ENCODE assay signal across 8 cellular contexts in the genomic region with DNA sequence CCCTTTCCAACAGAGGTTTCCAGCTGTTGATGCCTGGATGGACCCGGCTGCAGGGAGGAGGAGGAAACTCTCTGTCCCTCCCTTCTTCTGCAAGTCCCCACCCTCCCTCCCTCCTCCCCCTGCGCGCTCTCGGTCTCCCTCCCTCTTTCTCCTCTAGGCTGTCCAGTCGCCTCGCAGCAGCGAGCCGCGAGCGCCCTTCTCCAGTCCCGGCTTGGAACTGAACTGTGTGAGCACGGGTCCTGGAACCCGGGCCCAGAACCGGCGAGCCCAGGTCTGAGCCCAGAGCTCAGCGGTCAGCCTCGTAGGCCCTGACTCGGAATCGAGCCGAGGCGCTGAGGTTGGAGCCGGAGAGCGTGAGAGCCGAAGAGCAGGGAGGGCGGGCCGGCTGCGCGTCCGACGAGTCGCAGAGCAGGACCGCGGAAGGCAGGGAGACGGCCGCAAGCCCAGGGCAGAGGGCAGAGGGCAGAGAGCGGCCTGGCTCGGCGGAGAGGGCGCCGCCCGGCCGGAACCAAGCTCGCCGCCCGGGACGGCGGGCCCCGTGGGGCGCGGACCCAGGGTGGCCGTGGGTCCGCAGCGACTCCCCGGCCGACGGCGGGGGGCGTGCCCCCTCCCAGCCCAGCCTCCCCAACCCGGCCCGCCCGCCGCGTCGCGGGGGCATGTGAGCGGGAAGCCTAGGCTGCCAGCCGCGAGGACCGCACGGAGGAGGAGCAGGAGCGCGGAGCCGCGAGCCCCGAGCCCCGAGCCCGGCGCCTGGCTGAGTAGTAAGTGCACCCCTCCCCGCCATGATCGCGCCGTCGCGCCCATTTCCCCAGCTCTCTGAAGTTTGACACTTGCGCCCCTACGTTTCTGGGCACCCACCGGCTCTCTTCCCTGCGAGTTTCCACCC. TPM values are rescaled to one million over a fixed set of nuclear protein-coding genes. Genes with fewer than 3 reads are reported as not detected.
A peak's percentile ranks its signal among the peaks of the same experiment; 100 is the strongest.
DNase-seq lines count a peak whose midpoint lies in the region; ATAC-seq and TF ChIP-seq lines count a peak whose summit lies in the region.

A gene (plus strand): TSS at position 165 of the 886 bp plus-strand sequence. CDS start 39,801 bp downstream, outside the sequence.

- H3K27me3 ChIP-seq in HL-60 (ENCODE audit: insufficient read depth, poor library complexity, severe bottlenecking) = peaks cover 59% of the 10 kb centered on the region

- no peak within 1 kb of the TSS for H3K27ac ChIP-seq in HL-60 (replicated peaks)

- peak within 1 kb of the TSS; percentile 98 for H3K4me3 Mint-ChIP-seq in neural crest cell

- peak; percentile 94 for DNase-seq in Ammon's horn (ENCODE audit: low spot score)
- DNase-seq in HL-60 (ENCODE audit: low read depth in 1 of 2, low spot score in 1 of 2) = peak in 1 of 2 experiments; percentile 44
- DNase-seq in NOMO-1 (lab: John Stamatoyannopoulos, UW; ENCODE audit: unreplicated experiment in 2 of 2) = peak; percentile 71 to 77
- DNase-seq in amniotic epithelial cell (ENCODE audit: low read depth) = peak; percentile 90
- peak; percentile 73 to 95 (median 88) for DNase-seq in head of caudate nucleus
- peak; percentile 74 for DNase-seq in neural crest cell (ENCODE audit: low read depth, low spot score)
- DNase-seq in NCI-H446 (lab: John Stamatoyannopoulos, UW) = no peak

- H3K4me3 ChIP-seq in HL-60 (replicated peaks; ENCODE audit: insufficient read depth, low read length) = peak within 1 kb of the TSS; percentile 54

- ATAC-seq in GM18505 (IDR thresholded peaks at IDR 0.05; ENCODE audit: unreplicated experiment) = no peak

- TF ChIP-seq CTCF in HL-60 (IDR thresholded peaks at IDR 0.05; ENCODE audit: insufficient read depth, low read length) (no peak), neural crest cell (conservative IDR thresholded peaks at IDR 0.05) (peak; percentile 37)

- TF ChIP-seq POLR2A in GM18505 (IDR thresholded peaks at IDR 0.05; ENCODE audit: borderline replicate concordance, extremely low read depth, insufficient read depth, insufficient read length) = no peak

- intact Hi-C loops in head of caudate nucleus (cut with DNase I) = loop anchor here (2.0 to 5.0 kb wide), 2 partner anchors 54 to 76 kb away; no protein-coding TSS in a partner anchor

- peaks cover 4% of the 10 kb centered on the region for H3K27me3 Mint-ChIP-seq in neural crest cell (ENCODE audit: low read depth)

- H3K27ac Mint-ChIP-seq in neural crest cell (ENCODE audit: unreplicated experiment) = peak within 1 kb of the TSS; percentile 99

- peaks cover 46% of the 10 kb centered on the region for H3K4me1 Mint-ChIP-seq in neural crest cell

- no peaks in the 10 kb centered on the region for H3K36me3 Mint-ChIP-seq in neural crest cell (ENCODE audit: low read depth)

- H3K9me3 Mint-ChIP-seq in neural crest cell = no peaks in the 10 kb centered on the region

RNA-seq across cellular contexts. Expression of the gene that starts here (rescaled TPM):
- 60.9 and 64.4 TPM in 2 replicates for total RNA-seq in neural crest cell

Comparison
In these comparisons a context has a peak if more than half of its experiments do, and no peak if none do; other contexts are left out.
1. DNase-seq: peak in Ammon's horn (single experiment), NOMO-1 (2 of 2), amniotic epithelial cell (single experiment), head of caudate nucleus (42 of 42) and neural crest cell (single experiment); none in NCI-H446 (0 of 2).